ENCODE assay signal across 8 cellular contexts in the genomic region with DNA sequence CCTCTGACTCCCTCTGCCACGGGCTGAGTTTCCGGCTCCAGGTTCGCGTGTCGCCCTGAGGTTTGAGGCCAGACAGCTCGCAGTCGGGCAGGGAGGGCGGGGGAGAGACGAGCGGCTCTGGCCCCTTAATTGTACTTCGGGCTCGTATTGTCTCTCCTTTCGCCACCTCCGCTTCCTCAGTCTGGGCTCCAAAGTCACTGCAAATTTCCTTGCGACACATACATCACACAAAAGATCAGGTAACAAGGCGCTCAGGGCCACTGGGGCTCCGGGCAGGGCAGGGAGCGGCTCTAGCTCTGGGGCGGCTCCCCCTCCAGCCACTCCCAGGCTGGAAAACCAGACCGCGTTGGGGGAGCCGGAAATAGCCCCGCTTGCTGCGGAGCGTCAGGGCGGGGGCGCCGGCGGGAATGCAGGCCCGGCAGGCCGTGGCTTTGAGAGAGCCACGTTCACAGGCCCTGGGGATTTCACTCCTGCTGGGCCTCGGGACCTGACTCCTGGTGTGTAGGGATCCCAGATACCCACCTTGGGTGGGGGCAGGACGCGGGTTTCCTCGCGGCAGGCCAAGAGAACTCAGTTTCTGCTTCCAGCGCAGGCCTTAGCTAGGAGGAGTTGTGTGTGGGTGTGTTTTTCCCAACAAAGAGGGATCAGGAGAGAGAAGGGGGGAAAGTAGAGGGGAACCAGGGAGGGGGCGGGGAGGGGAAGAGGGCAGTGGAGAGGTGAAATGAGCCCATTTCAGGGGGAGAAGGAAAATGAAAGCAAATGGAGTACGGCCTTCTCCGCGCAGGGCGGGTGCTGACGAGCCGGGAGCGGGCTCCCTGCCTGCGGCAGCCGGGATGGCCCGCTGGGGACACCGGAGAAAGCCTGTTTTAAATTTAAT. TPM values are rescaled to one million over a fixed set of nuclear protein-coding genes. Genes with fewer than 3 reads are reported as not detected.
DNase-seq lines count a peak whose midpoint lies in the region; ATAC-seq and TF ChIP-seq lines count a peak whose summit lies in the region.

No MANE protein-coding gene starts in this region.

- peaks cover 0 to 50% (median 33%) of the 10 kb centered on the region in 3 donors for H3K4me1 ChIP-seq in gastroesophageal sphincter

- H3K27me3 ChIP-seq in gastroesophageal sphincter: peaks cover 100% of the 10 kb centered on the region

- H3K9me3 Mint-ChIP-seq in progenitor cell of endocrine pancreas (ENCODE audit: low read depth): no peaks in the 10 kb centered on the region

- WGBS in gastroesophageal sphincter (ENCODE audit: low coverage in 1 of 2), 2 donors: 17% methylated on average over 12 of the region's 50 CpGs

- TF ChIP-seq POLR2A in gastroesophageal sphincter (IDR thresholded peaks at IDR 0.05): no peak

- TF ChIP-seq CTCF in 22Rv1 (IDR thresholded peaks at IDR 0.05): no peak
- TF ChIP-seq CTCF in gastroesophageal sphincter (IDR thresholded peaks at IDR 0.05): no peak
- no peak for TF ChIP-seq CTCF in progenitor cell of endocrine pancreas (IDR thresholded peaks at IDR 0.05; ENCODE audit: unreplicated experiment)

- peaks cover 6% of the 10 kb centered on the region for H3K4me1 Mint-ChIP-seq in progenitor cell of endocrine pancreas (ENCODE audit: low read depth)

- peak overlapping the region; percentile 81 for H3K27ac Mint-ChIP-seq in progenitor cell of endocrine pancreas

- peak; percentile 6; the same call in 2 of the 3 replicates for ATAC-seq in SK-N-SH treated with all-trans-retinoic acid at 6 μM for 48 hours
- peak; percentile 6 for ATAC-seq in gastroesophageal sphincter
- ATAC-seq in HG03175 (IDR thresholded peaks at IDR 0.05; ENCODE audit: unreplicated experiment): no peak

- DNase-seq in H4 (ENCODE audit: low spot score) (peak; percentile 68), progenitor cell of endocrine pancreas (ENCODE audit: low spot score, unreplicated experiment) (no peak), hippocampal formation (lab: John Stamatoyannopoulos, UW) (no peak), SKM-1 treated with dmso at 0.1 percent for 144 hours (lab: John Stamatoyannopoulos, UW; ENCODE audit: unreplicated experiment) (no peak)

- TF ChIP-seq EP300 in gastroesophageal sphincter (IDR thresholded peaks at IDR 0.05): no peak

- H3K4me3 ChIP-seq in gastroesophageal sphincter: peak overlapping the region; percentile 30 to 51

- H3K27ac ChIP-seq in 22Rv1: peak overlapping the region; percentile 69
- no peak overlapping the region for H3K27ac ChIP-seq in gastroesophageal sphincter

- no peaks in the 10 kb centered on the region for H3K9me3 ChIP-seq in gastroesophageal sphincter

- H3K27me3 Mint-ChIP-seq in progenitor cell of endocrine pancreas: peaks cover 100% of the 10 kb centered on the region

- no peak overlapping the region for H3K4me3 Mint-ChIP-seq in progenitor cell of endocrine pancreas (ENCODE audit: low read depth)

- no peaks in the 10 kb centered on the region for H3K36me3 ChIP-seq in gastroesophageal sphincter

- no peaks in the 10 kb centered on the region for H3K36me3 Mint-ChIP-seq in progenitor cell of endocrine pancreas (ENCODE audit: insufficient read depth)

TF ChIP-seq in SK-N-SH treated with all-trans-retinoic acid at 6 μM for 48 hours, 23 proteins besides CTCF, POLR2A, EP300 and RAD21:
- TF ChIP-seq, protein P1, sequence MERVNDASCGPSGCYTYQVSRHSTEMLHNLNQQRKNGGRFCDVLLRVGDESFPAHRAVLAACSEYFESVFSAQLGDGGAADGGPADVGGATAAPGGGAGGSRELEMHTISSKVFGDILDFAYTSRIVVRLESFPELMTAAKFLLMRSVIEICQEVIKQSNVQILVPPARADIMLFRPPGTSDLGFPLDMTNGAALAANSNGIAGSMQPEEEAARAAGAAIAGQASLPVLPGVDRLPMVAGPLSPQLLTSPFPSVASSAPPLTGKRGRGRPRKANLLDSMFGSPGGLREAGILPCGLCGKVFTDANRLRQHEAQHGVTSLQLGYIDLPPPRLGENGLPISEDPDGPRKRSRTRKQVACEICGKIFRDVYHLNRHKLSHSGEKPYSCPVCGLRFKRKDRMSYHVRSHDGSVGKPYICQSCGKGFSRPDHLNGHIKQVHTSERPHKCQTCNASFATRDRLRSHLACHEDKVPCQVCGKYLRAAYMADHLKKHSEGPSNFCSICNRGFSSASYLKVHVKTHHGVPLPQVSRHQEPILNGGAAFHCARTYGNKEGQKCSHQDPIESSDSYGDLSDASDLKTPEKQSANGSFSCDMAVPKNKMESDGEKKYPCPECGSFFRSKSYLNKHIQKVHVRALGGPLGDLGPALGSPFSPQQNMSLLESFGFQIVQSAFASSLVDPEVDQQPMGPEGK (CRISPR knock-in tag; IDR thresholded peaks at IDR 0.05; ENCODE audit: borderline replicate concordance): no peak
- no peak for TF ChIP-seq PPARA (CRISPR knock-in tag; IDR thresholded peaks at IDR 0.05; ENCODE audit: borderline replicate concordance)
- TF ChIP-seq ISL1 (CRISPR knock-in tag; IDR thresholded peaks at IDR 0.05): no peak
- TF ChIP-seq CSDC2 (CRISPR knock-in tag; IDR thresholded peaks at IDR 0.05): no peak
- TF ChIP-seq OSR1 (CRISPR knock-in tag; IDR thresholded peaks at IDR 0.05): no peak

RNA-seq across cellular contexts. Expression of a gene that starts 4.4 kb away (rescaled TPM):
- 2.4 and 5.6 TPM in 2 replicates for total RNA-seq in H4 (2014; rRNA removed; shearing (Covaris generic))
- not detected for total RNA-seq in gastroesophageal sphincter
- total RNA-seq in progenitor cell of endocrine pancreas: not detected in 2 replicates

RNA-seq across cellular contexts. Expression of a gene that starts 10.6 kb away (rescaled TPM):
- 2.0 and 8.7 TPM in 2 replicates for total RNA-seq in H4 (2014; rRNA removed; shearing (Covaris generic))
- total RNA-seq in gastroesophageal sphincter (not detected), progenitor cell of endocrine pancreas (not detected in 2 replicates)

RNA-seq across cellular contexts. Expression of a gene that starts 13.2 kb away (rescaled TPM):
- total RNA-seq in H4 (2014; rRNA removed; shearing (Covaris generic)): 0.45 TPM in 1 of 2 replicates, not detected in the other
- total RNA-seq in gastroesophageal sphincter (under 1 TPM in 2 of 4 donors, not detected in 2; 0.15 to 0.40 TPM), progenitor cell of endocrine pancreas (not detected in 2 replicates)

RNA-seq across cellular contexts. Expression of a gene that starts 20.8 kb away (rescaled TPM):
- 1.6 and 2.7 TPM in 2 replicates for total RNA-seq in H4 (2014; rRNA removed; shearing (Covaris generic))
- total RNA-seq in gastroesophageal sphincter: under 1 TPM in 1 of 4 donors, not detected in 3; 0.31 TPM
- not detected in 2 replicates for total RNA-seq in progenitor cell of endocrine pancreas

RNA-seq across cellular contexts. Expression of a gene that starts 22.6 kb away (rescaled TPM):
- total RNA-seq in H4 (2014; rRNA removed; shearing (Covaris generic)): 0.21 and 1.1 TPM in 2 replicates
- not detected for total RNA-seq in gastroesophageal sphincter
- total RNA-seq in progenitor cell of endocrine pancreas: not detected in 2 replicates
